1 cellular context compared by ENCODE assay signal in the genomic region with DNA sequence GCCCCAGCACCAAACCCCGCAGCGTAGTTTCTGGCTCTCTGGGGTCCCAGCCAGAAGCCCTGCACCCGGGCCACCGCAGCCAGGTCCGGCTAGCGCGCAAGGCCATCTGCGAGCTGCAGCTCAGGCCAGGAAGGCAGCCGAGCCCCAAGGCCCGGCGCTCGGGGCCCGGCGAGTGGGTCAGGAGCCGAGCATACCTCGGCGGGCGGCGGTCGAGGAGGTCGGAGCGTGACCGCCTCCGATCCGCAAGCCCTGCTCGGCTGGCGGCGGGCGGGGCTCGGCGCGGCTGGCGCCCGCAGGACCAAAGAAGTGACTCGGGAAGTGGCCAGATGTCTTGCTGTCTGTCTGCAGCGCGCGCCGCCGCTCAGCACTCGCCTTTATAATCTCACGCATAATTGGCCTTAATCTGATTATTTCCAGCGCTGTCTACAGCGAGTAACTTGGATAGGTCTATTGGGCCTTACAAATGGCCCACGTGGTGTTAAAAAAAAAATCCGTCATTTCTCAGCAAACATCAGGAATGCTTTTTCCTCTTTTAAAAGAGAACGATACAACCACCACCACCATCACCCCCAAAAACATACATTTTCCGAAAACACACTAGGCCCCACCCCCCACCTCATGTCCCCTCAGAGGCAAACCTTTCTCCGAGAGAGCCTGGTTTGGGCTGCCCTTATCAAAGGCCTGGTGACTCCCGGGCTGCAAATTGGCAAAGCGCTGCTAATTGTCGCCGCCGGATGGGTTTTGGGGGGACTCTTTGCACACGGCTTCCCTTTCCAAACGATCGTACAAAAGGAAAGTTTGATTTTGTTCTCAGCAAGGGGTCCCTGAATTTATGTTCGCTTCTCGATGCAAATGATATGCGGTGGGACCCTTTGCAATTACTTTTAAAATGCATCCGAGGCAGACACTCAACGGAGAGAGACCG.
A peak's percentile ranks its signal among the peaks of the same experiment; 100 is the strongest.
TF ChIP-seq lines count a peak whose summit lies in the region.

A gene (minus strand): TSS at position 349 of the 925 bp plus-strand sequence. CDS start 649 bp downstream, outside the sequence.

TF ChIP-seq in GM23338, 12 proteins besides CTCF, POLR2A, EP300 and RAD21 (continued from another document):
- TF ChIP-seq, protein P1, sequence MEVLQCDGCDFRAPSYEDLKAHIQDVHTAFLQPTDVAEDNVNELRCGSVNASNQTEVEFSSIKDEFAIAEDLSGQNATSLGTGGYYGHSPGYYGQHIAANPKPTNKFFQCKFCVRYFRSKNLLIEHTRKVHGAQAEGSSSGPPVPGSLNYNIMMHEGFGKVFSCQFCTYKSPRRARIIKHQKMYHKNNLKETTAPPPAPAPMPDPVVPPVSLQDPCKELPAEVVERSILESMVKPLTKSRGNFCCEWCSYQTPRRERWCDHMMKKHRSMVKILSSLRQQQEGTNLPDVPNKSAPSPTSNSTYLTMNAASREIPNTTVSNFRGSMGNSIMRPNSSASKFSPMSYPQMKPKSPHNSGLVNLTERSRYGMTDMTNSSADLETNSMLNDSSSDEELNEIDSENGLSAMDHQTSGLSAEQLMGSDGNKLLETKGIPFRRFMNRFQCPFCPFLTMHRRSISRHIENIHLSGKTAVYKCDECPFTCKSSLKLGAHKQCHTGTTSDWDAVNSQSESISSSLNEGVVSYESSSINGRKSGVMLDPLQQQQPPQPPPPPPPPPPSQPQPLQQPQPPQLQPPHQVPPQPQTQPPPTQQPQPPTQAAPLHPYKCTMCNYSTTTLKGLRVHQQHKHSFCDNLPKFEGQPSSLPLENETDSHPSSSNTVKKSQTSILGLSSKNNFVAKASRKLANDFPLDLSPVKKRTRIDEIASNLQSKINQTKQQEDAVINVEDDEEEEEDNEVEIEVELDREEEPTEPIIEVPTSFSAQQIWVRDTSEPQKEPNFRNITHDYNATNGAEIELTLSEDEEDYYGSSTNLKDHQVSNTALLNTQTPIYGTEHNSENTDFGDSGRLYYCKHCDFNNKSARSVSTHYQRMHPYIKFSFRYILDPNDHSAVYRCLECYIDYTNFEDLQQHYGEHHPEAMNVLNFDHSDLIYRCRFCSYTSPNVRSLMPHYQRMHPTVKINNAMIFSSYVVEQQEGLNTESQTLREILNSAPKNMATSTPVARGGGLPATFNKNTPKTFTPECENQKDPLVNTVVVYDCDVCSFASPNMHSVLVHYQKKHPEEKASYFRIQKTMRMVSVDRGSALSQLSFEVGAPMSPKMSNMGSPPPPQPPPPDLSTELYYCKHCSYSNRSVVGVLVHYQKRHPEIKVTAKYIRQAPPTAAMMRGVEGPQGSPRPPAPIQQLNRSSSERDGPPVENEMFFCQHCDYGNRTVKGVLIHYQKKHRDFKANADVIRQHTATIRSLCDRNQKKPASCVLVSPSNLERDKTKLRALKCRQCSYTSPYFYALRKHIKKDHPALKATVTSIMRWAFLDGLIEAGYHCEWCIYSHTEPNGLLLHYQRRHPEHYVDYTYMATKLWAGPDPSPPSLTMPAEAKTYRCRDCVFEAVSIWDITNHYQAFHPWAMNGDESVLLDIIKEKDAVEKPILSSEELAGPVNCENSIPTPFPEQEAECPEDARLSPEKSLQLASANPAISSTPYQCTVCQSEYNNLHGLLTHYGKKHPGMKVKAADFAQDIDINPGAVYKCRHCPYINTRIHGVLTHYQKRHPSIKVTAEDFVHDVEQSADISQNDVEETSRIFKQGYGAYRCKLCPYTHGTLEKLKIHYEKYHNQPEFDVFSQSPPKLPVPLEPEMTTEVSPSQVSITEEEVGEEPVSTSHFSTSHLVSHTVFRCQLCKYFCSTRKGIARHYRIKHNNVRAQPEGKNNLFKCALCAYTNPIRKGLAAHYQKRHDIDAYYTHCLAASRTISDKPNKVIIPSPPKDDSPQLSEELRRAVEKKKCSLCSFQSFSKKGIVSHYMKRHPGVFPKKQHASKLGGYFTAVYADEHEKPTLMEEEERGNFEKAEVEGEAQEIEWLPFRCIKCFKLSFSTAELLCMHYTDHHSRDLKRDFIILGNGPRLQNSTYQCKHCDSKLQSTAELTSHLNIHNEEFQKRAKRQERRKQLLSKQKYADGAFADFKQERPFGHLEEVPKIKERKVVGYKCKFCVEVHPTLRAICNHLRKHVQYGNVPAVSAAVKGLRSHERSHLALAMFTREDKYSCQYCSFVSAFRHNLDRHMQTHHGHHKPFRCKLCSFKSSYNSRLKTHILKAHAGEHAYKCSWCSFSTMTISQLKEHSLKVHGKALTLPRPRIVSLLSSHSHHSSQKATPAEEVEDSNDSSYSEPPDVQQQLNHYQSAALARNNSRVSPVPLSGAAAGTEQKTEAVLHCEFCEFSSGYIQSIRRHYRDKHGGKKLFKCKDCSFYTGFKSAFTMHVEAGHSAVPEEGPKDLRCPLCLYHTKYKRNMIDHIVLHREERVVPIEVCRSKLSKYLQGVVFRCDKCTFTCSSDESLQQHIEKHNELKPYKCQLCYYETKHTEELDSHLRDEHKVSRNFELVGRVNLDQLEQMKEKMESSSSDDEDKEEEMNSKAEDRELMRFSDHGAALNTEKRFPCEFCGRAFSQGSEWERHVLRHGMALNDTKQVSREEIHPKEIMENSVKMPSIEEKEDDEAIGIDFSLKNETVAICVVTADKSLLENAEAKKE (CRISPR knock-in tag; IDR thresholded peaks at IDR 0.05): no peak
- TF ChIP-seq, protein P2, sequence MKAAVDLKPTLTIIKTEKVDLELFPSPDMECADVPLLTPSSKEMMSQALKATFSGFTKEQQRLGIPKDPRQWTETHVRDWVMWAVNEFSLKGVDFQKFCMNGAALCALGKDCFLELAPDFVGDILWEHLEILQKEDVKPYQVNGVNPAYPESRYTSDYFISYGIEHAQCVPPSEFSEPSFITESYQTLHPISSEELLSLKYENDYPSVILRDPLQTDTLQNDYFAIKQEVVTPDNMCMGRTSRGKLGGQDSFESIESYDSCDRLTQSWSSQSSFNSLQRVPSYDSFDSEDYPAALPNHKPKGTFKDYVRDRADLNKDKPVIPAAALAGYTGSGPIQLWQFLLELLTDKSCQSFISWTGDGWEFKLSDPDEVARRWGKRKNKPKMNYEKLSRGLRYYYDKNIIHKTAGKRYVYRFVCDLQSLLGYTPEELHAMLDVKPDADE (IDR thresholded peaks at IDR 0.05): no peak
- TF ChIP-seq EZH2phosphoT487 (IDR thresholded peaks at IDR 0.05; ENCODE audit: unreplicated experiment): peak; percentile 19
- no peak for TF ChIP-seq CREB1 (CRISPR knock-in tag; IDR thresholded peaks at IDR 0.05; ENCODE audit: low read depth)
- no peak for TF ChIP-seq POLR2AphosphoS5 (IDR thresholded peaks at IDR 0.05; ENCODE audit: low read depth)
- TF ChIP-seq STAT1 (IDR thresholded peaks at IDR 0.05; ENCODE audit: unreplicated experiment): no peak
- TF ChIP-seq NANOG (IDR thresholded peaks at IDR 0.05; ENCODE audit: borderline replicate concordance): no peak
